In the genomic region with DNA sequence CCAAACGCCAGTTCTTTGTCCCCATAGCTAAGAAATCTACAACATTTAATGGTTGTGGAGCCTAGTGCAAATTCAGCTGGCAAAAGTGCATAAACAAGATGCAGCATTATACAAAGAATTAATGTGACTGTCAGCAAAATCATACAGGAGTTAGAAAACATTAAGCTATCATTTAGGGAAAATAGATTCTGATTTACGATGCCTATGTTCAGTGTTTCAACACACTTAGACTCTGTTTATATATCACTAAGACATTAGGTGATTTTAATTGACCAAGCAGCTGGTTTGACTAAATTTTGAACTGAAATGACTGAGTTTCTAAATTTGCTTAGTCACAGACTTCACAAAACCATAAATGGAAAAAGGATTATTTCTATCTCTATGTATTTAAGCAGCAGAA, we compare ENCODE assay signal across 14 cellular contexts.
"Had no signal": no experiment of that assay in that cellular context is flagged by ENCODE, and none has a peak within 500 bp of the region (broad histone marks: within the 10 kb centered on the region; RNA-seq: fewer than 3 reads in every experiment).

No MANE protein-coding gene starts in this region.

- H3K4me1 ChIP-seq: gastrocnemius medialis, heart right ventricle had no signal

- H3K4me3 ChIP-seq: esophagus muscularis mucosa, gastrocnemius medialis, heart right ventricle, skin epidermis, thoracic aorta had no signal

- DNase-seq: activated B cell treated with CpG ODN at 0.5 μM for 24 hours; activated CD4-positive, alpha-beta T cell treated with anti-CD3 and anti-CD28 coated beads, Interleukin-2, amount 10 ng/mL, durations not matched to agents 24 days and 14 days; activated naive CD4-positive, alpha-beta T cell treated with Interleukin-2 at 50 U/mL for 16 hours; activated naive CD8-positive, alpha-beta T cell treated with anti-CD3 and anti-CD28 coated beads, Interleukin-2, amount 50 U/mL, for 24 hours; gastrocnemius medialis; heart right ventricle; natural killer cell; posterior cingulate gyrus; stimulated activated CD4-positive, alpha-beta T cell treated with anti-CD3 and anti-CD28 coated beads, Interleukin-4, amount 100 ng/mL, for 4 hours; stimulated activated naive CD8-positive, alpha-beta T cell treated with anti-CD3 and anti-CD28 coated beads, Interleukin-15, amount 100 ng/mL, for 72 hours had no signal

- H3K27me3 ChIP-seq: esophagus muscularis mucosa, gastrocnemius medialis, heart right ventricle had no signal

- H3K9me3 ChIP-seq: gastrocnemius medialis, thoracic aorta had no signal

- H3K36me3 ChIP-seq: esophagus muscularis mucosa, gastrocnemius medialis, heart right ventricle, thoracic aorta had no signal

- ATAC-seq: activated naive CD8-positive, alpha-beta T cell treated with anti-CD3 and anti-CD28 coated beads, Interleukin-2, amount 50 U/mL, for 24 hours; gastrocnemius medialis; heart right ventricle; left lobe of liver; natural killer cell; stimulated activated naive CD8-positive, alpha-beta T cell treated with anti-CD3 and anti-CD28 coated beads, Interleukin-15, amount 100 ng/mL, for 72 hours had no signal

- H3K27ac ChIP-seq: esophagus muscularis mucosa, gastrocnemius medialis, heart right ventricle, skin epidermis, thoracic aorta had no signal
